ENCODE assay signal across 23 cellular contexts in genomic region chr22:39607093-39607492, GRCh38. TPM values are rescaled to one million over a fixed set of nuclear protein-coding genes. Genes with fewer than 3 reads are reported as not detected.
DNase-seq lines count a peak whose midpoint lies in the region; ATAC-seq and TF ChIP-seq lines count a peak whose summit lies in the region.
"Had no signal": no experiment of that assay in that cellular context is flagged by ENCODE, and none has a peak within 500 bp of the region (broad histone marks: within the 10 kb centered on the region; RNA-seq: fewer than 3 reads in every experiment).

No MANE protein-coding gene starts in this region.

- H3K4me3 Mint-ChIP-seq in GM23338 (no peak overlapping the region), nephron progenitor cell (no peak overlapping the region), Caco-2 (ENCODE audit: unreplicated experiment) (no peak overlapping the region)
- H3K4me3 Mint-ChIP-seq: B cell, CD14-positive monocyte had no signal

- H3F3A ChIP-seq in GM23338 (replicated peaks; ENCODE audit: low read depth): no peaks in the 10 kb centered on the region

- H3K4me2 ChIP-seq in GM23338: no peak overlapping the region

- CTCF ChIA-PET in Caco-2 (lab: Charles Lee): no interaction called here

- H3K27ac ChIP-seq in GM23338 (ENCODE audit: low read depth): no peak overlapping the region
- no peak overlapping the region for H3K27ac ChIP-seq in right cardiac atrium (ENCODE audit: low read length)
- H3K27ac ChIP-seq in Peyer's patch: no peak overlapping the region

- no peaks in the 10 kb centered on the region for H4K20me1 ChIP-seq in GM23338 (replicated peaks; ENCODE audit: insufficient read depth)

- H3K27me3 Mint-ChIP-seq in GM23338 (ENCODE audit: insufficient read depth, low read depth, poor library complexity) (peaks cover 10% of the 10 kb centered on the region), nephron progenitor cell (ENCODE audit: low read depth, poor library complexity) (peaks cover 9% of the 10 kb centered on the region), Caco-2 (ENCODE audit: insufficient read depth, unreplicated experiment) (no peaks in the 10 kb centered on the region)

- peak; percentile 73 for ATAC-seq in GM23338
- no peak for ATAC-seq in right cardiac atrium

- H3K79me2 ChIP-seq in GM23338 (replicated peaks; ENCODE audit: insufficient read depth): no peaks in the 10 kb centered on the region

- DNase-seq in GM23338 (ENCODE audit: low spot score): no peak
- DNase-seq in LHCN-M2 (ENCODE audit: low read depth): peak; percentile 7
- peak; percentile 10 for DNase-seq in choroid plexus epithelial cell (ENCODE audit: low read depth)
- no peak for DNase-seq in nephron progenitor cell
- DNase-seq in right cardiac atrium: no peak
- no peak for DNase-seq in Peyer's patch
- DNase-seq in Caco-2: no peak
- no peak for DNase-seq in globus pallidus (ENCODE audit: low spot score)
- DNase-seq: DMS53, GF-D8, H7, Kasumi-1, MG63, NCI-H1417, NCI-H1694 treated with DMSO at 0.1 percent for 48 hours, NCI-H2081 treated with DMSO at 0.1 percent for 48 hours, NCI-H2171 treated with DMSO at 0.1 percent for 48 hours, NCI-H446, NCI-H526 treated with DMSO at 0.1 percent for 48 hours, RPMI8226, SHP77 had no signal

- POLR2A ChIA-PET in Caco-2 (lab: Charles Lee): interaction anchor here (0.6 kb wide), 1 partner anchor 47 kb away, joined by 6 read pairs; no protein-coding TSS in a partner anchor

- no TSS peak for BruUV-seq in Caco-2 (replicated peaks; lab: Mats Ljungman, UMichigan)

- H3K27ac Mint-ChIP-seq in GM23338 (peak overlapping the region; percentile 13; the same call in 1 of the 2 replicates), nephron progenitor cell (peak overlapping the region; percentile 70), Caco-2 (ENCODE audit: unreplicated experiment) (no peak overlapping the region)
- H3K27ac Mint-ChIP-seq: B cell, CD14-positive monocyte had no signal

- 0 out of 2 replicates have a peak, but pooled peaks cover 8% of the 10 kb centered on the region for H3K4me1 ChIP-seq in GM23338 (ENCODE audit: insufficient read depth)
- no peaks in the 10 kb centered on the region for H3K4me1 ChIP-seq in right cardiac atrium (ENCODE audit: control insufficient read depth, insufficient read depth, low read length)
- H3K4me1 ChIP-seq in Peyer's patch: no peaks in the 10 kb centered on the region
- peaks cover 20% of the 10 kb centered on the region for H3K4me1 ChIP-seq in Caco-2

- H3K4me1 Mint-ChIP-seq in GM23338: peaks cover 10% of the 10 kb centered on the region
- H3K4me1 Mint-ChIP-seq in nephron progenitor cell: peaks cover 19% of the 10 kb centered on the region
- peaks cover 11% of the 10 kb centered on the region for H3K4me1 Mint-ChIP-seq in Caco-2 (ENCODE audit: low read depth, unreplicated experiment)
- H3K4me1 Mint-ChIP-seq: CD14-positive monocyte had no signal

- intact Hi-C loops in right cardiac atrium (cut with DNase I) (no loop called here), Caco-2 (cut with micrococcal nuclease; ENCODE audit: unreplicated experiment) (no loop called here)

- no peak for TF ChIP-seq POLR2A in Peyer's patch (IDR thresholded peaks at IDR 0.05)

- H3K9me3 Mint-ChIP-seq in GM23338 (peaks cover 17% of the 10 kb centered on the region), nephron progenitor cell (peaks cover 32% of the 10 kb centered on the region), Caco-2 (ENCODE audit: unreplicated experiment) (no peaks in the 10 kb centered on the region)

- 60% methylated on average over 5 of the region's 5 CpGs for WGBS in right cardiac atrium

- H3K36me3 ChIP-seq in GM23338 (ENCODE audit: insufficient read depth) (no peaks in the 10 kb centered on the region), Peyer's patch (no peaks in the 10 kb centered on the region), Caco-2 (ENCODE audit: control insufficient read depth, insufficient read depth, low read length) (no peaks in the 10 kb centered on the region)
- H3K36me3 ChIP-seq: MG63 had no signal

- H2AFZ ChIP-seq in GM23338: peak overlapping the region; percentile 43; the same call in 1 of the 2 replicates

- H3K27me3 ChIP-seq in GM23338 (ENCODE audit: insufficient read depth): no peaks in the 10 kb centered on the region
- H3K27me3 ChIP-seq in right cardiac atrium (ENCODE audit: control insufficient read depth, insufficient read depth): no peaks in the 10 kb centered on the region
- no peaks in the 10 kb centered on the region for H3K27me3 ChIP-seq in Peyer's patch
- H3K27me3 ChIP-seq in Caco-2 (replicated peaks; ENCODE audit: control insufficient read depth, insufficient read depth, low read length): no peaks in the 10 kb centered on the region
- H3K27me3 ChIP-seq: MG63 had no signal

- H3K4me3 ChIP-seq in GM23338 (no peak overlapping the region), choroid plexus epithelial cell (ENCODE audit: low read depth, low read length) (no peak overlapping the region), right cardiac atrium (ENCODE audit: low read length) (no peak overlapping the region), Peyer's patch (no peak overlapping the region), Caco-2 (ENCODE audit: low read depth, low read length) (no peak overlapping the region)
- H3K4me3 ChIP-seq: MG63 had no signal

- H3K9me2 ChIP-seq in GM23338 (ENCODE audit: insufficient read depth): no peaks in the 10 kb centered on the region

- TF ChIP-seq CTCF in GM23338 (conservative IDR thresholded peaks at IDR 0.05; ENCODE audit: low read depth in 2 of 2) (no peak), choroid plexus epithelial cell (conservative IDR thresholded peaks at IDR 0.05; ENCODE audit: low read depth, low read length) (no peak), nephron progenitor cell (IDR thresholded peaks at IDR 0.05) (no peak), Peyer's patch (IDR thresholded peaks at IDR 0.05) (no peak), Caco-2 (IDR thresholded peaks at IDR 0.05; ENCODE audit: insufficient read depth in 1 of 2, low read depth in 1 of 2, low read length in 1 of 2, severe bottlenecking in 1 of 2, unreplicated experiment in 1 of 2) (no peak)

- H3K9me3 ChIP-seq in right cardiac atrium (ENCODE audit: control insufficient read depth, low read length) (peaks cover 2% of the 10 kb centered on the region), Peyer's patch (no peaks in the 10 kb centered on the region), Caco-2 (no peaks in the 10 kb centered on the region)
- H3K9me3 ChIP-seq: MG63 had no signal

- H3K36me3 Mint-ChIP-seq in GM23338 (ENCODE audit: low read depth) (peaks cover 6% of the 10 kb centered on the region; the same call in 1 of the 3 replicates), nephron progenitor cell (ENCODE audit: low read depth) (peaks cover 23% of the 10 kb centered on the region), Caco-2 (ENCODE audit: insufficient read depth, unreplicated experiment) (no peaks in the 10 kb centered on the region)
- H3K36me3 Mint-ChIP-seq: CD14-positive monocyte had no signal

TF ChIP-seq in GM23338, 12 proteins besides CTCF, POLR2A, EP300 and RAD21 (continues in another document):
- TF ChIP-seq ETS1 (IDR thresholded peaks at IDR 0.05) (no peak), EZH2 (IDR thresholded peaks at IDR 0.05; ENCODE audit: low read depth, unreplicated experiment) (no peak), NANOG (IDR thresholded peaks at IDR 0.05; ENCODE audit: borderline replicate concordance) (no peak), EZH2phosphoT487 (IDR thresholded peaks at IDR 0.05; ENCODE audit: unreplicated experiment) (no peak), POLR2AphosphoS5 (IDR thresholded peaks at IDR 0.05; ENCODE audit: low read depth) (no peak), ZNF114 (CRISPR knock-in tag; IDR thresholded peaks at IDR 0.05) (no peak), CREB1 (CRISPR knock-in tag; IDR thresholded peaks at IDR 0.05; ENCODE audit: low read depth) (no peak), STAT1 (IDR thresholded peaks at IDR 0.05; ENCODE audit: unreplicated experiment) (no peak)

RNA-seq across cellular contexts. Expression of gene CACNA1I, which starts 36.5 kb away (rescaled TPM):
- total RNA-seq in GM23338 (2014; rRNA removed; shearing (Covaris generic)): 1.7 and 2.4 TPM in 2 replicates
- polyA plus RNA-seq in GM23338 (2016; fragmentation: Nextera tagmentation; extraction: Ambion mirVana): 0.42 and 0.47 TPM in 2 replicates
- total RNA-seq in LHCN-M2 (2014; rRNA removed): not detected in 2 replicates
- not detected for polyA plus RNA-seq in LHCN-M2 (2012)
- under 1 TPM in 1 of 4 donors, not detected in 3; 0.06 TPM for total RNA-seq in right cardiac atrium
- 0.07 TPM for polyA plus RNA-seq in right cardiac atrium
- total RNA-seq in Peyer's patch: 1 to 10 TPM in 3 of 4 donors, under 1 TPM in 1; 0.95 to 6.6 (median 1.6) TPM
- not detected in 2 replicates for total RNA-seq in Caco-2 (2022)
- polyA plus RNA-seq: CD14-positive monocyte had no signal

Comparison
In these comparisons a context has a peak if more than half of its experiments do, and no peak if none do; other contexts are left out.
1. DNase-seq: peak in LHCN-M2 (single experiment) and choroid plexus epithelial cell (single experiment); none in GM23338 (single experiment), nephron progenitor cell (single experiment), right cardiac atrium (0 of 3), Peyer's patch (0 of 3), Caco-2 (0 of 2) and globus pallidus (single experiment).